ENCODE assay signal across 15 cellular contexts in the genomic region with DNA sequence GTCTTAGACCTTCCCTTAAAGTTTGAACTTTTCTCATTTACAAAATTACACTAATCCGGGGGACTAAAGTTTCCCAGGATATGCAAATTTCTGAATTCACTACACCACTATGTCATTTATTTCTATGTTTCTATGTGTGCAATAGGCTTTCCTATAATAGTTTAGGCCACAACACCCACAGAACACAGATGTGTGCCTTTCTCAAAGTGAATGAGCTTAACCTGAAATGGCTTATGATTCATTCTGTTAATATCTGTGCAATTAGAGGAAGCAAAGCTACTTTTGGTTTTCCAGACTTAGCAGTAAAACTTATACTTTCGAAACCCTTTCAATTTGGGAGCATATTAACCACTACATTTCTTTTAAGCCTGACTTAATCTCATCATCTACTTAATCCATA.
DNase-seq lines count a peak whose midpoint lies in the region; ATAC-seq and TF ChIP-seq lines count a peak whose summit lies in the region.
"Had no signal": no experiment of that assay in that cellular context is flagged by ENCODE, and none has a peak within 500 bp of the region (broad histone marks: within the 10 kb centered on the region; RNA-seq: fewer than 3 reads in every experiment).

No MANE protein-coding gene starts in this region.

- peaks cover 12% of the 10 kb centered on the region for H3K9me3 Mint-ChIP-seq in Calu3 (ENCODE audit: low read depth, unreplicated experiment)
- H3K9me3 Mint-ChIP-seq in activated CD4-positive, alpha-beta T cell treated with anti-CD3 and anti-CD28 coated beads, Interleukin-2, amount 10 ng/mL, durations not matched to agents 7 days and 5 days: peaks cover 10% of the 10 kb centered on the region

- CTCF ChIA-PET in Calu3 (lab: Charles Lee): no interaction called here
- CTCF ChIA-PET in activated CD4-positive, alpha-beta T cell treated with anti-CD3 and anti-CD28 coated beads, Interleukin-2, amount 10 ng/mL, durations not matched to agents 7 days and 5 days (lab: Charles Lee): no interaction called here

- no peaks in the 10 kb centered on the region for H3K36me3 Mint-ChIP-seq in Calu3 (ENCODE audit: insufficient read depth, unreplicated experiment)
- H3K36me3 Mint-ChIP-seq in activated CD4-positive, alpha-beta T cell treated with anti-CD3 and anti-CD28 coated beads, Interleukin-2, amount 10 ng/mL, durations not matched to agents 7 days and 5 days (ENCODE audit: low read depth): no peaks in the 10 kb centered on the region

- intact Hi-C loops in posterior vena cava (cut with DNase I): no loop called here
- intact Hi-C loops in Calu3 (cut with micrococcal nuclease; ENCODE audit: unreplicated experiment): no loop called here

- DNase-seq in astrocyte of the hippocampus (ENCODE audit: low read depth, low spot score) (peak; percentile 3), renal cortical epithelial cell (ENCODE audit: low read depth) (peak; percentile 87), posterior vena cava (ENCODE audit: low spot score) (no peak), Calu3 (no peak), NCI-H1092 (lab: John Stamatoyannopoulos, UW) (no peak)
- no peak for DNase-seq in activated CD4-positive, alpha-beta T cell treated with anti-CD3 and anti-CD28 coated beads, Interleukin-2, amount 10 ng/mL, durations not matched to agents 7 days and 5 days
- DNase-seq: C1 segment of cervical spinal cord, DMS 273 treated with DMSO at 0.1 percent for 48 hours, DND-41, NCI-H1105 treated with DMSO at 0.1 percent for 48 hours, NCI-H1694, NCI-H2081 treated with DMSO at 0.1 percent for 48 hours, Right ventricle myocardium superior had no signal

- H3K4me3 Mint-ChIP-seq in Calu3 (ENCODE audit: low read depth, unreplicated experiment): no peak overlapping the region
- H3K4me3 Mint-ChIP-seq in activated CD4-positive, alpha-beta T cell treated with anti-CD3 and anti-CD28 coated beads, Interleukin-2, amount 10 ng/mL, durations not matched to agents 7 days and 5 days: no peak overlapping the region

- no TSS peak for BruUV-seq in Calu3 (replicated peaks; lab: Mats Ljungman, UMichigan)

- H3K27me3 Mint-ChIP-seq in Calu3 (ENCODE audit: unreplicated experiment): no peaks in the 10 kb centered on the region
- H3K27me3 Mint-ChIP-seq in activated CD4-positive, alpha-beta T cell treated with anti-CD3 and anti-CD28 coated beads, Interleukin-2, amount 10 ng/mL, durations not matched to agents 7 days and 5 days: no peaks in the 10 kb centered on the region

- TF ChIP-seq CTCF in Calu3 (IDR thresholded peaks at IDR 0.05; ENCODE audit: unreplicated experiment): no peak

- H3K4me1 Mint-ChIP-seq in Calu3 (ENCODE audit: low read depth, unreplicated experiment): no peaks in the 10 kb centered on the region
- H3K4me1 Mint-ChIP-seq in activated CD4-positive, alpha-beta T cell treated with anti-CD3 and anti-CD28 coated beads, Interleukin-2, amount 10 ng/mL, durations not matched to agents 7 days and 5 days: no peaks in the 10 kb centered on the region

- H3K27ac Mint-ChIP-seq in Calu3 (ENCODE audit: unreplicated experiment): no peak overlapping the region
- H3K27ac Mint-ChIP-seq in activated CD4-positive, alpha-beta T cell treated with anti-CD3 and anti-CD28 coated beads, Interleukin-2, amount 10 ng/mL, durations not matched to agents 7 days and 5 days: no peak overlapping the region

- peak; percentile 48 for ATAC-seq in GM18861 (IDR thresholded peaks at IDR 0.05; ENCODE audit: unreplicated experiment)
- peak; percentile 51 for ATAC-seq in HG02938 (IDR thresholded peaks at IDR 0.05; ENCODE audit: unreplicated experiment)

- POLR2A ChIA-PET in activated CD4-positive, alpha-beta T cell treated with anti-CD3 and anti-CD28 coated beads, Interleukin-2, amount 10 ng/mL, durations not matched to agents 7 days and 5 days (lab: Charles Lee): no interaction called here

Comparison
In these comparisons a context has a peak if more than half of its experiments do, and no peak if none do; other contexts are left out.
1. DNase-seq: peak in astrocyte of the hippocampus (single experiment) and renal cortical epithelial cell (single experiment); none in posterior vena cava (single experiment), Calu3 (single experiment), NCI-H1092 (single experiment) and activated CD4-positive, alpha-beta T cell treated with anti-CD3 and anti-CD28 coated beads, Interleukin-2, amount 10 ng/mL, durations not matched to agents 7 days and 5 days (single experiment).